In genomic region chr1:79594121-79594698, GRCh38 we compare ENCODE assay signal across 38 cellular contexts.
"Had no signal": no experiment of that assay in that cellular context is flagged by ENCODE, and none has a peak within 500 bp of the region (broad histone marks: within the 10 kb centered on the region; RNA-seq: fewer than 3 reads in every experiment).

No MANE protein-coding gene starts in this region.

- H3K27me3 ChIP-seq: adrenal gland, ascending aorta, body of pancreas, brain microvascular endothelial cell, breast epithelium, cardiac muscle cell had no signal

- H3K36me3 Mint-ChIP-seq: activated naive CD4-positive, alpha-beta T cell treated with anti-CD3 and anti-CD28 coated beads, Interleukin-2, amount 10 ng/mL, durations not matched to agents 7 days and 5 days; activated naive CD4-positive, alpha-beta T cell treated with anti-CD3 and anti-CD28 coated beads, Interleukin-2, amount 50 U/mL, for 24 hours; activated naive CD8-positive, alpha-beta T cell; activated naive CD8-positive, alpha-beta T cell treated with anti-CD3 and anti-CD28 coated beads for 36 hours; activated naive CD8-positive, alpha-beta T cell treated with anti-CD3 and anti-CD28 coated beads, Interleukin-2, amount 10 ng/mL, durations not matched to agents 7 days and 5 days; brain had no signal

- DNase-seq: activated effector memory CD4-positive, alpha-beta T cell treated with anti-CD3 and anti-CD28 coated beads, Interleukin-2, amount 50 U/mL, for 16 hours; activated effector memory CD4-positive, alpha-beta T cell treated with Interleukin-2 at 50 U/mL for 16 hours; activated gamma-delta T cell; activated gamma-delta T cell treated with Interleukin-2 at 50 U/mL for 16 hours; activated naive CD4-positive, alpha-beta T cell; activated naive CD4-positive, alpha-beta T cell treated with anti-CD3 and anti-CD28 coated beads for 36 hours; activated naive CD4-positive, alpha-beta T cell treated with anti-CD3 and anti-CD28 coated beads, Interleukin-2, amount 10 ng/mL, durations not matched to agents 7 days and 5 days; activated naive CD4-positive, alpha-beta T cell treated with anti-CD3 and anti-CD28 coated beads, Interleukin-2, amount 50 U/mL, for 16 hours; activated naive CD4-positive, alpha-beta T cell treated with Interleukin-2 at 50 U/mL for 16 hours; activated naive CD8-positive, alpha-beta T cell treated with anti-CD3 and anti-CD28 coated beads for 36 hours; activated naive CD8-positive, alpha-beta T cell treated with anti-CD3 and anti-CD28 coated beads, Interleukin-2, amount 10 ng/mL, durations not matched to agents 7 days and 5 days; activated naive CD8-positive, alpha-beta T cell treated with anti-CD3 and anti-CD28 coated beads, Interleukin-2, amount 50 U/mL, for 24 hours; activated T-cell treated with anti-CD3 and anti-CD28 coated beads, Interleukin-2, amount 50 U/mL, for 1 hour; activated T-cell treated with anti-CD3 and anti-CD28 coated beads, Interleukin-2, amount 50 U/mL, for 24 hours; activated T-cell treated with anti-CD3 and anti-CD28 coated beads, Interleukin-2, amount 50 U/mL, for 4 hours; activated T-cell treated with anti-CD3 and anti-CD28 coated beads, Interleukin-2, amount 50 U/mL, for 48 hours; activated T-cell treated with anti-CD3 and anti-CD28 coated beads, Interleukin-2, amount 50 U/mL, for 72 hours; adrenal gland; amniotic stem cell; amygdala; anterior cingulate cortex; aorta; body of pancreas; brain microvascular endothelial cell; caudate nucleus; central memory CD4-positive, alpha-beta T cell; cerebellar nuclear complex had no signal

- H3K4me1 ChIP-seq: adrenal gland, ascending aorta, body of pancreas, breast epithelium had no signal

- H3K27me3 Mint-ChIP-seq: activated naive CD4-positive, alpha-beta T cell treated with anti-CD3 and anti-CD28 coated beads, Interleukin-2, amount 10 ng/mL, durations not matched to agents 7 days and 5 days; activated naive CD4-positive, alpha-beta T cell treated with anti-CD3 and anti-CD28 coated beads, Interleukin-2, amount 50 U/mL, for 24 hours; activated naive CD8-positive, alpha-beta T cell; activated naive CD8-positive, alpha-beta T cell treated with anti-CD3 and anti-CD28 coated beads for 36 hours; activated naive CD8-positive, alpha-beta T cell treated with anti-CD3 and anti-CD28 coated beads, Interleukin-2, amount 10 ng/mL, durations not matched to agents 7 days and 5 days; activated naive CD8-positive, alpha-beta T cell treated with anti-CD3 and anti-CD28 coated beads, Interleukin-2, amount 50 U/mL, for 24 hours; activated T-cell treated with anti-CD3 and anti-CD28 coated beads, Interleukin-2, amount 50 U/mL, for 24 hours; activated T-helper 17 cell treated with anti-CD3 and anti-CD28 coated beads, Interleukin-2, amount 50 U/mL, for 72 hours; central memory CD8-positive, alpha-beta T cell had no signal

- ATAC-seq: activated naive CD4-positive, alpha-beta T cell treated with anti-CD3 and anti-CD28 coated beads, Interleukin-2, amount 50 U/mL, for 72 hours; activated naive CD8-positive, alpha-beta T cell treated with anti-CD3 and anti-CD28 coated beads, Interleukin-2, amount 50 U/mL, for 24 hours; activated T-cell treated with anti-CD3 and anti-CD28 coated beads, Interleukin-2, amount 50 U/mL, for 4 hours; activated T-cell treated with anti-CD3 and anti-CD28 coated beads, Interleukin-2, amount 50 U/mL, for 72 hours; activated T-helper 17 cell treated with anti-CD3 and anti-CD28 coated beads, Interleukin-2, amount 50 U/mL, for 72 hours; body of pancreas had no signal

- H3K9me3 ChIP-seq: adrenal gland, ascending aorta, body of pancreas, breast epithelium had no signal

- H3K4me3 Mint-ChIP-seq: activated naive CD4-positive, alpha-beta T cell treated with anti-CD3 and anti-CD28 coated beads for 36 hours; activated naive CD4-positive, alpha-beta T cell treated with anti-CD3 and anti-CD28 coated beads, Interleukin-2, amount 10 ng/mL, durations not matched to agents 7 days and 5 days; activated naive CD4-positive, alpha-beta T cell treated with anti-CD3 and anti-CD28 coated beads, Interleukin-2, amount 50 U/mL, for 24 hours; activated naive CD8-positive, alpha-beta T cell; activated naive CD8-positive, alpha-beta T cell treated with anti-CD3 and anti-CD28 coated beads for 36 hours; activated naive CD8-positive, alpha-beta T cell treated with anti-CD3 and anti-CD28 coated beads, Interleukin-2, amount 10 ng/mL, durations not matched to agents 7 days and 5 days; activated naive CD8-positive, alpha-beta T cell treated with anti-CD3 and anti-CD28 coated beads, Interleukin-2, amount 50 U/mL, for 24 hours; activated T-cell treated with anti-CD3 and anti-CD28 coated beads, Interleukin-2, amount 50 U/mL, for 24 hours; activated T-cell treated with anti-CD3 and anti-CD28 coated beads, Interleukin-2, amount 50 U/mL, for 4 hours; activated T-cell treated with anti-CD3 and anti-CD28 coated beads, Interleukin-2, amount 50 U/mL, for 72 hours; activated T-helper 1 cell treated with anti-CD3 and anti-CD28 coated beads, Interleukin-12 subunit alpha, Interleukin-12 subunit beta, Interleukin-2, Interleukin-4 antibody, amounts not matched to agents 30 ng/mL and 10 ng/mL and 1 ng/mL, durations not matched to agents 14 hours and 24 hours and 36 hours; activated T-helper 17 cell treated with anti-CD3 and anti-CD28 coated beads, Interleukin-2, amount 50 U/mL, for 72 hours; brain; central memory CD8-positive, alpha-beta T cell had no signal

- H3K27ac ChIP-seq: adrenal gland, ascending aorta, body of pancreas, brain microvascular endothelial cell, breast epithelium, cardiac muscle cell had no signal

- H3K9me3 Mint-ChIP-seq: activated naive CD8-positive, alpha-beta T cell treated with anti-CD3 and anti-CD28 coated beads, Interleukin-2, amount 10 ng/mL, durations not matched to agents 7 days and 5 days; activated T-helper 1 cell treated with anti-CD3 and anti-CD28 coated beads, Interleukin-12 subunit alpha, Interleukin-12 subunit beta, Interleukin-2, Interleukin-4 antibody, amounts not matched to agents 30 ng/mL and 10 ng/mL and 1 ng/mL, durations not matched to agents 14 hours and 24 hours and 36 hours; brain had no signal

- H3K27ac Mint-ChIP-seq: activated naive CD4-positive, alpha-beta T cell treated with anti-CD3 and anti-CD28 coated beads for 36 hours; activated naive CD4-positive, alpha-beta T cell treated with anti-CD3 and anti-CD28 coated beads, Interleukin-2, amount 10 ng/mL, durations not matched to agents 7 days and 5 days; activated naive CD4-positive, alpha-beta T cell treated with anti-CD3 and anti-CD28 coated beads, Interleukin-2, amount 50 U/mL, for 24 hours; activated naive CD4-positive, alpha-beta T cell treated with anti-CD3 and anti-CD28 coated beads, Interleukin-2, amount 50 U/mL, for 72 hours; activated naive CD8-positive, alpha-beta T cell; activated naive CD8-positive, alpha-beta T cell treated with anti-CD3 and anti-CD28 coated beads for 36 hours; activated naive CD8-positive, alpha-beta T cell treated with anti-CD3 and anti-CD28 coated beads, Interleukin-2, amount 10 ng/mL, durations not matched to agents 7 days and 5 days; activated naive CD8-positive, alpha-beta T cell treated with anti-CD3 and anti-CD28 coated beads, Interleukin-2, amount 50 U/mL, for 24 hours; activated T-cell treated with anti-CD3 and anti-CD28 coated beads, Interleukin-2, amount 50 U/mL, for 24 hours; activated T-cell treated with anti-CD3 and anti-CD28 coated beads, Interleukin-2, amount 50 U/mL, for 72 hours; activated T-helper 1 cell treated with anti-CD3 and anti-CD28 coated beads, Interleukin-12 subunit alpha, Interleukin-12 subunit beta, Interleukin-2, Interleukin-4 antibody, amounts not matched to agents 30 ng/mL and 10 ng/mL and 1 ng/mL, durations not matched to agents 14 hours and 24 hours and 36 hours; activated T-helper 17 cell treated with anti-CD3 and anti-CD28 coated beads, Interleukin-2, amount 50 U/mL, for 72 hours; activated T-helper 2 cell treated with anti-CD3 and anti-CD28 coated beads, Interferon-gamma antibody, Interleukin-2, Interleukin-4, amounts not matched to agents 10 μg/mL and 5 μg/mL and 100 μg/mL, durations not matched to agents 14 hours and 24 hours and 36 hours; brain had no signal

- H3K36me3 ChIP-seq: adrenal gland, ascending aorta, brain microvascular endothelial cell, breast epithelium, cardiac muscle cell had no signal

- H3K4me1 Mint-ChIP-seq: activated naive CD4-positive, alpha-beta T cell treated with anti-CD3 and anti-CD28 coated beads, Interleukin-2, amount 10 ng/mL, durations not matched to agents 7 days and 5 days; activated naive CD4-positive, alpha-beta T cell treated with anti-CD3 and anti-CD28 coated beads, Interleukin-2, amount 50 U/mL, for 24 hours; activated naive CD8-positive, alpha-beta T cell treated with anti-CD3 and anti-CD28 coated beads for 36 hours; activated naive CD8-positive, alpha-beta T cell treated with anti-CD3 and anti-CD28 coated beads, Interleukin-2, amount 10 ng/mL, durations not matched to agents 7 days and 5 days; activated naive CD8-positive, alpha-beta T cell treated with anti-CD3 and anti-CD28 coated beads, Interleukin-2, amount 50 U/mL, for 24 hours; activated T-helper 17 cell treated with anti-CD3 and anti-CD28 coated beads, Interleukin-2, amount 50 U/mL, for 72 hours; brain; central memory CD8-positive, alpha-beta T cell had no signal

- H3K4me3 ChIP-seq: adrenal gland, ascending aorta, body of pancreas, breast epithelium, cardiac muscle cell had no signal
